1 cellular context compared by ENCODE assay signal in the genomic region with DNA sequence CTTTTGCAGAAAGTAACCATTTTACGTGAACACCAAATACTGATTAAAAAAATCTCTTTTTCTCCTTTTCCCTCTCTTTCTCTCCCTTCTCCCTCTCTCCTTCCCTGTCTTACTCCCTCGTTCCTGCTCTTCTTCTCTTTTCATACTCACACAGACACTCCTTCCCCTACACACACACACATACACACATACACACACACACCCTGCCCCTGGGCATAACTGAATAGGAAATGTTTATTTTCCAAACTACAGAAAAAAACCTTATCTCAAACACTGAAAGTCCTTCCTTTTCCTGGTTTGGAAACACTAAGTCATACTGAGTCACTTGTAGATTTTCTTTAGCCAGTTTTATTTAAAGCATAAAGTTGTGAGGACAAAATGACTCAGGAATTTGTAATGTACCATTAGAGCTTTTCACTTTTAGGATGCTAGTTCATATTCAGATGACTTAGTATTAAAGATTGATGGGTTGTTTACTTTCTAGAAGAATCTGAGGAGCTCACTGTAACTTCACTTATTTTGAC.
TF ChIP-seq lines count a peak whose summit lies in the region.

No MANE protein-coding gene starts in this region.

TF ChIP-seq in A549, 52 proteins besides CTCF, POLR2A, EP300 and RAD21 (continued from another document):
- TF ChIP-seq, protein P1, sequence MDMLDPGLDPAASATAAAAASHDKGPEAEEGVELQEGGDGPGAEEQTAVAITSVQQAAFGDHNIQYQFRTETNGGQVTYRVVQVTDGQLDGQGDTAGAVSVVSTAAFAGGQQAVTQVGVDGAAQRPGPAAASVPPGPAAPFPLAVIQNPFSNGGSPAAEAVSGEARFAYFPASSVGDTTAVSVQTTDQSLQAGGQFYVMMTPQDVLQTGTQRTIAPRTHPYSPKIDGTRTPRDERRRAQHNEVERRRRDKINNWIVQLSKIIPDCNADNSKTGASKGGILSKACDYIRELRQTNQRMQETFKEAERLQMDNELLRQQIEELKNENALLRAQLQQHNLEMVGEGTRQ (IDR thresholded peaks at IDR 0.05): no peak
- TF ChIP-seq, protein P2, sequence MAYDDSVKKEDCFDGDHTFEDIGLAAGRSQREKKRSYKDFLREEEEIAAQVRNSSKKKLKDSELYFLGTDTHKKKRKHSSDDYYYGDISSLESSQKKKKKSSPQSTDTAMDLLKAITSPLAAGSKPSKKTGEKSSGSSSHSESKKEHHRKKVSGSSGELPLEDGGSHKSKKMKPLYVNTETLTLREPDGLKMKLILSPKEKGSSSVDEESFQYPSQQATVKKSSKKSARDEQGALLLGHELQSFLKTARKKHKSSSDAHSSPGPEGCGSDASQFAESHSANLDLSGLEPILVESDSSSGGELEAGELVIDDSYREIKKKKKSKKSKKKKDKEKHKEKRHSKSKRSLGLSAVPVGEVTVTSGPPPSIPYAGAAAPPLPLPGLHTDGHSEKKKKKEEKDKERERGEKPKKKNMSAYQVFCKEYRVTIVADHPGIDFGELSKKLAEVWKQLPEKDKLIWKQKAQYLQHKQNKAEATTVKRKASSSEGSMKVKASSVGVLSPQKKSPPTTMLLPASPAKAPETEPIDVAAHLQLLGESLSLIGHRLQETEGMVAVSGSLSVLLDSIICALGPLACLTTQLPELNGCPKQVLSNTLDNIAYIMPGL (CRISPR knock-in tag; IDR thresholded peaks at IDR 0.05; ENCODE audit: borderline replicate concordance): no peak
- TF ChIP-seq MAFK (IDR thresholded peaks at IDR 0.05; ENCODE audit: partially characterized antibody) (peak; percentile 79), RNF2 (IDR thresholded peaks at IDR 0.05; ENCODE audit: borderline replicate concordance, low read depth) (no peak), HOXB5 (CRISPR knock-in tag; IDR thresholded peaks at IDR 0.05) (0 out of 2 replicates have a peak, but pooled peaks have one; percentile 56), JUN (IDR thresholded peaks at IDR 0.05) (peak; percentile 47 to 71; a peak in 2 of 5 replicates), CEBPB (IDR thresholded peaks at IDR 0.05) (peak in 1 of 2 experiments; percentile 58; a peak in 3 of 4 replicates), GATA3 (IDR thresholded peaks at IDR 0.05; ENCODE audit: borderline replicate concordance) (peak; percentile 88), ZC3H11A (IDR thresholded peaks at IDR 0.05) (no peak), NPAS2 (CRISPR knock-in tag; IDR thresholded peaks at IDR 0.05; ENCODE audit: borderline replicate concordance) (no peak), PHF8 (IDR thresholded peaks at IDR 0.05; ENCODE audit: borderline replicate concordance, low read depth) (no peak), EHMT2 (IDR thresholded peaks at IDR 0.05; ENCODE audit: low read depth) (no peak), CHD2 (IDR thresholded peaks at IDR 0.05; ENCODE audit: low read length, partially characterized antibody) (no peak), NFE2L2 (conservative IDR thresholded peaks at IDR 0.05; ENCODE audit: low read length) (0 out of 2 replicates have a peak, but pooled peaks have one; percentile 30), ZFP36 (IDR thresholded peaks at IDR 0.05; ENCODE audit: borderline replicate concordance, partially characterized antibody) (peak; percentile 20), ESRRA (IDR thresholded peaks at IDR 0.05; ENCODE audit: borderline replicate concordance, low read length) (no peak), HOXB13 (CRISPR knock-in tag; IDR thresholded peaks at IDR 0.05; ENCODE audit: low read depth) (no peak), KDM1A (IDR thresholded peaks at IDR 0.05; ENCODE audit: low read depth) (no peak), FOSL2 (IDR thresholded peaks at IDR 0.05) (peak; percentile 76; the same call in 1 of the 2 replicates), FOSL2 (CRISPR knock-in tag; IDR thresholded peaks at IDR 0.05) (peak; percentile 95), HEYL (CRISPR knock-in tag; IDR thresholded peaks at IDR 0.05) (no peak), FOXS1 (CRISPR knock-in tag; IDR thresholded peaks at IDR 0.05) (no peak), CBX8 (IDR thresholded peaks at IDR 0.05) (no peak), KDM5A (IDR thresholded peaks at IDR 0.05) (no peak), MYC (IDR thresholded peaks at IDR 0.05; ENCODE audit: borderline replicate concordance, low read length) (no peak), RFX5 (IDR thresholded peaks at IDR 0.05) (no peak), TFCP2L1 (CRISPR knock-in tag; IDR thresholded peaks at IDR 0.05) (no peak), SREBF2 (IDR thresholded peaks at IDR 0.05) (no peak), ZNF302 (CRISPR knock-in tag; IDR thresholded peaks at IDR 0.05) (no peak)
- TF ChIP-seq, protein P3, sequence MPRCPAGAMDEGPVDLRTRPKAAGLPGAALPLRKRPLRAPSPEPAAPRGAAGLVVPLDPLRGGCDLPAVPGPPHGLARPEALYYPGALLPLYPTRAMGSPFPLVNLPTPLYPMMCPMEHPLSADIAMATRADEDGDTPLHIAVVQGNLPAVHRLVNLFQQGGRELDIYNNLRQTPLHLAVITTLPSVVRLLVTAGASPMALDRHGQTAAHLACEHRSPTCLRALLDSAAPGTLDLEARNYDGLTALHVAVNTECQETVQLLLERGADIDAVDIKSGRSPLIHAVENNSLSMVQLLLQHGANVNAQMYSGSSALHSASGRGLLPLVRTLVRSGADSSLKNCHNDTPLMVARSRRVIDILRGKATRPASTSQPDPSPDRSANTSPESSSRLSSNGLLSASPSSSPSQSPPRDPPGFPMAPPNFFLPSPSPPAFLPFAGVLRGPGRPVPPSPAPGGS (IDR thresholded peaks at IDR 0.05): peak; percentile 57; the same call in 1 of the 3 replicates
- TF ChIP-seq, protein P4, sequence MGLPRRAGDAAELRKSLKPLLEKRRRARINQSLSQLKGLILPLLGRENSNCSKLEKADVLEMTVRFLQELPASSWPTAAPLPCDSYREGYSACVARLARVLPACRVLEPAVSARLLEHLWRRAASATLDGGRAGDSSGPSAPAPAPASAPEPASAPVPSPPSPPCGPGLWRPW (IDR thresholded peaks at IDR 0.05): no peak
- TF ChIP-seq, protein P5, sequence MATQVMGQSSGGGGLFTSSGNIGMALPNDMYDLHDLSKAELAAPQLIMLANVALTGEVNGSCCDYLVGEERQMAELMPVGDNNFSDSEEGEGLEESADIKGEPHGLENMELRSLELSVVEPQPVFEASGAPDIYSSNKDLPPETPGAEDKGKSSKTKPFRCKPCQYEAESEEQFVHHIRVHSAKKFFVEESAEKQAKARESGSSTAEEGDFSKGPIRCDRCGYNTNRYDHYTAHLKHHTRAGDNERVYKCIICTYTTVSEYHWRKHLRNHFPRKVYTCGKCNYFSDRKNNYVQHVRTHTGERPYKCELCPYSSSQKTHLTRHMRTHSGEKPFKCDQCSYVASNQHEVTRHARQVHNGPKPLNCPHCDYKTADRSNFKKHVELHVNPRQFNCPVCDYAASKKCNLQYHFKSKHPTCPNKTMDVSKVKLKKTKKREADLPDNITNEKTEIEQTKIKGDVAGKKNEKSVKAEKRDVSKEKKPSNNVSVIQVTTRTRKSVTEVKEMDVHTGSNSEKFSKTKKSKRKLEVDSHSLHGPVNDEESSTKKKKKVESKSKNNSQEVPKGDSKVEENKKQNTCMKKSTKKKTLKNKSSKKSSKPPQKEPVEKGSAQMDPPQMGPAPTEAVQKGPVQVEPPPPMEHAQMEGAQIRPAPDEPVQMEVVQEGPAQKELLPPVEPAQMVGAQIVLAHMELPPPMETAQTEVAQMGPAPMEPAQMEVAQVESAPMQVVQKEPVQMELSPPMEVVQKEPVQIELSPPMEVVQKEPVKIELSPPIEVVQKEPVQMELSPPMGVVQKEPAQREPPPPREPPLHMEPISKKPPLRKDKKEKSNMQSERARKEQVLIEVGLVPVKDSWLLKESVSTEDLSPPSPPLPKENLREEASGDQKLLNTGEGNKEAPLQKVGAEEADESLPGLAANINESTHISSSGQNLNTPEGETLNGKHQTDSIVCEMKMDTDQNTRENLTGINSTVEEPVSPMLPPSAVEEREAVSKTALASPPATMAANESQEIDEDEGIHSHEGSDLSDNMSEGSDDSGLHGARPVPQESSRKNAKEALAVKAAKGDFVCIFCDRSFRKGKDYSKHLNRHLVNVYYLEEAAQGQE (IDR thresholded peaks at IDR 0.05): no peak
- TF ChIP-seq, protein P6, sequence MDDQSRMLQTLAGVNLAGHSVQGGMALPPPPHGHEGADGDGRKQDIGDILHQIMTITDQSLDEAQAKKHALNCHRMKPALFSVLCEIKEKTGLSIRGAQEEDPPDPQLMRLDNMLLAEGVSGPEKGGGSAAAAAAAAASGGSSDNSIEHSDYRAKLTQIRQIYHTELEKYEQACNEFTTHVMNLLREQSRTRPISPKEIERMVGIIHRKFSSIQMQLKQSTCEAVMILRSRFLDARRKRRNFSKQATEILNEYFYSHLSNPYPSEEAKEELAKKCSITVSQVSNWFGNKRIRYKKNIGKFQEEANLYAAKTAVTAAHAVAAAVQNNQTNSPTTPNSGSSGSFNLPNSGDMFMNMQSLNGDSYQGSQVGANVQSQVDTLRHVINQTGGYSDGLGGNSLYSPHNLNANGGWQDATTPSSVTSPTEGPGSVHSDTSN (IDR thresholded peaks at IDR 0.05): no peak
